Comparison of ENCODE assay signal across 33 cellular contexts in the genomic region with DNA sequence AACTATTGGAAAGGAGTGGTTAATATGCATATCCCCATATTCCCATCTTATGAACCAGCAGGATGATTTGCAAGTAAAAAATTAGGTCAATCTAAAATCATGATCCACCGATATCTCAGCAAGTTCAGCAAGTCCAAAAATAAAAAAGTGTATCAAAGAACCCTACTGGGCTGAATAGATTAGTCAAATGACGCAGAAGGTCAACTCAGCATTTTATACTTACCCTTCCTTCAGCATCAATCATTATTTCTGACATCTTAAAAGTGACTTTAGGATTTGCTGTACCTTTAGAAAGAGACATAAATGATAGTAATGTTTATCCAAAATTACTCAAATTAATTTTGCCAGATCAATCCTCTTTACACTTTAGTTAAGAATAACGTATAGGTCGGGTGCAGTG.
"Had no signal": no experiment of that assay in that cellular context is flagged by ENCODE, and none has a peak within 500 bp of the region (broad histone marks: within the 10 kb centered on the region; RNA-seq: fewer than 3 reads in every experiment).

No MANE protein-coding gene starts in this region.

- H3K9me3 ChIP-seq: ascending aorta had no signal

- H3K9me3 Mint-ChIP-seq: activated B cell treated with CpG ODN at 0.5 μM for 24 hours; activated CD4-positive, alpha-beta memory T cell treated with anti-CD3 and anti-CD28 coated beads for 36 hours; activated CD4-positive, alpha-beta T cell treated with anti-CD3 and anti-CD28 coated beads, Interleukin-2, amount 10 ng/mL, durations not matched to agents 24 days and 14 days; activated CD8-positive, alpha-beta T cell treated with anti-CD3 and anti-CD28 coated beads for 36 hours; activated naive CD4-positive, alpha-beta T cell treated with anti-CD3 and anti-CD28 coated beads for 36 hours; activated naive CD8-positive, alpha-beta T cell treated with anti-CD3 and anti-CD28 coated beads, Interleukin-2, amount 10 ng/mL, durations not matched to agents 7 days and 5 days; activated naive CD8-positive, alpha-beta T cell treated with anti-CD3 and anti-CD28 coated beads, Interleukin-2, amount 50 U/mL, for 24 hours; activated T-cell treated with anti-CD3 and anti-CD28 coated beads, Interleukin-2, amount 50 U/mL, for 24 hours; activated T-helper 2 cell treated with anti-CD3 and anti-CD28 coated beads, Interferon-gamma antibody, Interleukin-2, Interleukin-4, amounts not matched to agents 10 μg/mL and 5 μg/mL and 100 μg/mL, durations not matched to agents 14 hours and 24 hours and 36 hours; brain; central memory CD8-positive, alpha-beta T cell; T-helper 1 cell treated with Interleukin-12 subunit alpha and Interleukin-12 subunit beta and Interleukin-4 antibody, amounts not matched to agents 30 μg/mL and 1 μg/mL, for 36 hours had no signal

- ATAC-seq: activated CD8-positive, alpha-beta memory T cell treated with anti-CD3 and anti-CD28 coated beads, Interleukin-2, amount 10 ng/mL, durations not matched to agents 7 days and 5 days; activated CD8-positive, alpha-beta T cell treated with anti-CD3 and anti-CD28 coated beads for 36 hours; activated naive CD8-positive, alpha-beta T cell treated with anti-CD3 and anti-CD28 coated beads, Interleukin-2, amount 50 U/mL, for 24 hours had no signal

- DNase-seq: activated B cell treated with CpG ODN at 0.5 μM for 24 hours; activated CD4-positive, alpha-beta memory T cell treated with anti-CD3 and anti-CD28 coated beads for 36 hours; activated CD4-positive, alpha-beta T cell treated with anti-CD3 and anti-CD28 coated beads for 4 hours; activated CD4-positive, alpha-beta T cell treated with anti-CD3 and anti-CD28 coated beads, Interleukin-2, amount 10 ng/mL, durations not matched to agents 24 days and 14 days; activated CD4-positive, alpha-beta T cell treated with anti-CD3 and anti-CD28 coated beads, Interleukin-2, amount 50 U/mL, for 1 hour; activated CD4-positive, alpha-beta T cell treated with anti-CD3 and anti-CD28 coated beads, Interleukin-2, amount 50 U/mL, for 4 hours; activated CD4-positive, CD25-positive, alpha-beta regulatory T cell treated with anti-CD3 and anti-CD28 coated beads, Interleukin-2, amount 50 U/mL, for 72 hours; activated CD8-positive, alpha-beta memory T cell treated with anti-CD3 and anti-CD28 coated beads, Interleukin-2, amount 10 ng/mL, durations not matched to agents 7 days and 5 days; activated CD8-positive, alpha-beta memory T cell treated with anti-CD3 and anti-CD28 coated beads, Interleukin-2, amount 50 U/mL, for 48 hours; activated CD8-positive, alpha-beta T cell treated with anti-CD3 and anti-CD28 coated beads for 36 hours; activated effector memory CD4-positive, alpha-beta T cell treated with Interleukin-2 at 50 U/mL for 16 hours; activated gamma-delta T cell; activated naive CD4-positive, alpha-beta T cell treated with anti-CD3 and anti-CD28 coated beads for 36 hours; activated naive CD4-positive, alpha-beta T cell treated with anti-CD3 and anti-CD28 coated beads, Interleukin-2, amount 50 U/mL, for 16 hours; activated naive CD8-positive, alpha-beta T cell treated with anti-CD3 and anti-CD28 coated beads, Interleukin-2, amount 10 ng/mL, durations not matched to agents 7 days and 5 days; activated naive CD8-positive, alpha-beta T cell treated with anti-CD3 and anti-CD28 coated beads, Interleukin-2, amount 50 U/mL, for 24 hours; activated T-cell treated with anti-CD3 and anti-CD28 coated beads, Interleukin-2, amount 50 U/mL, for 24 hours; activated T-cell treated with anti-CD3 and anti-CD28 coated beads, Interleukin-2, amount 50 U/mL, for 48 hours; amygdala; anterior cingulate cortex; caudate nucleus; cerebellar nuclear complex; T-helper 1 cell had no signal

- H3K4me1 ChIP-seq: ascending aorta had no signal

- H3K27ac ChIP-seq: ascending aorta, cardiac muscle cell, VCaP had no signal

- H3K4me3 ChIP-seq: ascending aorta, cardiac muscle cell had no signal

- H3K4me3 Mint-ChIP-seq: activated B cell treated with CpG ODN at 0.5 μM for 24 hours; activated CD4-positive, alpha-beta memory T cell treated with anti-CD3 and anti-CD28 coated beads for 36 hours; activated CD4-positive, alpha-beta T cell treated with anti-CD3 and anti-CD28 coated beads, Interleukin-2, amount 10 ng/mL, durations not matched to agents 24 days and 14 days; activated CD8-positive, alpha-beta memory T cell treated with anti-CD3 and anti-CD28 coated beads, Interleukin-2, amount 10 ng/mL, durations not matched to agents 7 days and 5 days; activated CD8-positive, alpha-beta T cell treated with anti-CD3 and anti-CD28 coated beads for 36 hours; activated naive CD4-positive, alpha-beta T cell treated with anti-CD3 and anti-CD28 coated beads for 36 hours; activated naive CD8-positive, alpha-beta T cell; activated naive CD8-positive, alpha-beta T cell treated with anti-CD3 and anti-CD28 coated beads, Interleukin-2, amount 10 ng/mL, durations not matched to agents 7 days and 5 days; activated naive CD8-positive, alpha-beta T cell treated with anti-CD3 and anti-CD28 coated beads, Interleukin-2, amount 50 U/mL, for 24 hours; activated T-cell treated with anti-CD3 and anti-CD28 coated beads, Interleukin-2, amount 50 U/mL, for 24 hours; brain; central memory CD8-positive, alpha-beta T cell; T-helper 1 cell treated with Interleukin-12 subunit alpha and Interleukin-12 subunit beta and Interleukin-4 antibody, amounts not matched to agents 30 μg/mL and 1 μg/mL, for 36 hours had no signal

- FAIRE-seq: bronchial epithelial cell, TTC549 had no signal

- H3K27me3 Mint-ChIP-seq: activated B cell treated with CpG ODN at 0.5 μM for 24 hours; activated CD4-positive, alpha-beta memory T cell treated with anti-CD3 and anti-CD28 coated beads for 36 hours; activated CD4-positive, alpha-beta T cell treated with anti-CD3 and anti-CD28 coated beads, Interleukin-2, amount 10 ng/mL, durations not matched to agents 24 days and 14 days; activated CD8-positive, alpha-beta memory T cell treated with anti-CD3 and anti-CD28 coated beads, Interleukin-2, amount 10 ng/mL, durations not matched to agents 7 days and 5 days; activated CD8-positive, alpha-beta T cell treated with anti-CD3 and anti-CD28 coated beads for 36 hours; activated naive CD8-positive, alpha-beta T cell; activated naive CD8-positive, alpha-beta T cell treated with anti-CD3 and anti-CD28 coated beads, Interleukin-2, amount 10 ng/mL, durations not matched to agents 7 days and 5 days; activated naive CD8-positive, alpha-beta T cell treated with anti-CD3 and anti-CD28 coated beads, Interleukin-2, amount 50 U/mL, for 24 hours; activated T-cell treated with anti-CD3 and anti-CD28 coated beads, Interleukin-2, amount 50 U/mL, for 24 hours; brain; central memory CD8-positive, alpha-beta T cell had no signal

- H3K27me3 ChIP-seq: ascending aorta, cardiac muscle cell had no signal

- H3K4me1 Mint-ChIP-seq: activated B cell treated with CpG ODN at 0.5 μM for 24 hours; activated CD4-positive, alpha-beta T cell treated with anti-CD3 and anti-CD28 coated beads, Interleukin-2, amount 10 ng/mL, durations not matched to agents 24 days and 14 days; activated CD8-positive, alpha-beta memory T cell treated with anti-CD3 and anti-CD28 coated beads, Interleukin-2, amount 10 ng/mL, durations not matched to agents 7 days and 5 days; activated naive CD8-positive, alpha-beta T cell treated with anti-CD3 and anti-CD28 coated beads, Interleukin-2, amount 10 ng/mL, durations not matched to agents 7 days and 5 days; activated naive CD8-positive, alpha-beta T cell treated with anti-CD3 and anti-CD28 coated beads, Interleukin-2, amount 50 U/mL, for 24 hours; brain; central memory CD8-positive, alpha-beta T cell had no signal

- H3K27ac Mint-ChIP-seq: activated B cell treated with CpG ODN at 0.5 μM for 24 hours; activated CD4-positive, alpha-beta memory T cell treated with anti-CD3 and anti-CD28 coated beads for 36 hours; activated CD4-positive, alpha-beta T cell treated with anti-CD3 and anti-CD28 coated beads, Interleukin-2, amount 10 ng/mL, durations not matched to agents 24 days and 14 days; activated CD8-positive, alpha-beta memory T cell treated with anti-CD3 and anti-CD28 coated beads, Interleukin-2, amount 10 ng/mL, durations not matched to agents 7 days and 5 days; activated CD8-positive, alpha-beta T cell treated with anti-CD3 and anti-CD28 coated beads for 36 hours; activated naive CD4-positive, alpha-beta T cell treated with anti-CD3 and anti-CD28 coated beads for 36 hours; activated naive CD8-positive, alpha-beta T cell; activated naive CD8-positive, alpha-beta T cell treated with anti-CD3 and anti-CD28 coated beads, Interleukin-2, amount 10 ng/mL, durations not matched to agents 7 days and 5 days; activated naive CD8-positive, alpha-beta T cell treated with anti-CD3 and anti-CD28 coated beads, Interleukin-2, amount 50 U/mL, for 24 hours; activated T-cell treated with anti-CD3 and anti-CD28 coated beads, Interleukin-2, amount 50 U/mL, for 24 hours; activated T-helper 2 cell treated with anti-CD3 and anti-CD28 coated beads, Interferon-gamma antibody, Interleukin-2, Interleukin-4, amounts not matched to agents 10 μg/mL and 5 μg/mL and 100 μg/mL, durations not matched to agents 14 hours and 24 hours and 36 hours; brain; T-helper 1 cell treated with Interleukin-12 subunit alpha and Interleukin-12 subunit beta and Interleukin-4 antibody, amounts not matched to agents 30 μg/mL and 1 μg/mL, for 36 hours had no signal
